Comparison of ENCODE assay signal across 34 cellular contexts in genomic region chr2:152835674-152836073, GRCh38.
"Had no signal": no experiment of that assay in that cellular context is flagged by ENCODE, and none has a peak within 500 bp of the region (broad histone marks: within the 10 kb centered on the region; RNA-seq: fewer than 3 reads in every experiment).

No MANE protein-coding gene starts in this region.

- H3K4me2 ChIP-seq: KMS-11 had no signal

- H3K36me3 ChIP-seq: MG63 had no signal

- H3K27ac ChIP-seq: KMS-11 had no signal

- H3K27me3 ChIP-seq: MG63 had no signal

- DNase-seq: Karpas-422, Kasumi-1, MG63, MM.1S, MV-4-11, NCI-H1048, NCI-H1092, NCI-H1092 treated with DMSO at 0.1 percent for 48 hours, NCI-H1105, NCI-H1105 treated with DMSO at 0.1 percent for 48 hours, NCI-H1417, NCI-H1417 treated with DMSO at 0.1 percent for 48 hours, NCI-H1436, NCI-H1436 treated with DMSO at 0.1 percent for 48 hours, NCI-H146, NCI-H1694, NCI-H1694 treated with DMSO at 0.1 percent for 48 hours, NCI-H187, NCI-H187 treated with DMSO at 0.1 percent for 48 hours, NCI-H1930, NCI-H2029, NCI-H2029 treated with DMSO at 0.1 percent for 48 hours, NCI-H2081, NCI-H2081 treated with DMSO at 0.1 percent for 48 hours, NCI-H2107, NCI-H2171, NCI-H2171 treated with DMSO at 0.1 percent for 48 hours, NCI-H2227 treated with DMSO at 0.1 percent for 48 hours, NCI-H226, NCI-H345, NCI-H446, NCI-H446 treated with DMSO at 0.1 percent for 48 hours, NCI-H510A had no signal

- H3K4me3 ChIP-seq: MG63 had no signal

- H3K9ac ChIP-seq: KMS-11 had no signal

- H3K9me3 ChIP-seq: MG63 had no signal
